Comparison of ENCODE assay signal across 1 cellular context in genomic region chr3:113573728-113574127, GRCh38.
TF ChIP-seq lines count a peak whose summit lies in the region.

No MANE protein-coding gene starts in this region.

TF ChIP-seq in endothelial cell of umbilical vein, 7 proteins besides CTCF, POLR2A, EP300 and RAD21:
- TF ChIP-seq GATA2 (IDR thresholded peaks at IDR 0.05; ENCODE audit: insufficient read depth, insufficient read length, low read depth, low read length): no peak
- TF ChIP-seq FOS (IDR thresholded peaks at IDR 0.05; ENCODE audit: borderline replicate concordance, insufficient read depth, low read length): no peak
- no peak for TF ChIP-seq MYC (IDR thresholded peaks at IDR 0.05; ENCODE audit: low read depth, low read length)
- TF ChIP-seq JUN (IDR thresholded peaks at IDR 0.05; ENCODE audit: borderline replicate concordance, insufficient read depth, insufficient read length, low read depth): no peak
- TF ChIP-seq POLR2AphosphoS5 (IDR thresholded peaks at IDR 0.05; ENCODE audit: insufficient read depth, low read depth, low read length): no peak
- TF ChIP-seq, protein P1, sequence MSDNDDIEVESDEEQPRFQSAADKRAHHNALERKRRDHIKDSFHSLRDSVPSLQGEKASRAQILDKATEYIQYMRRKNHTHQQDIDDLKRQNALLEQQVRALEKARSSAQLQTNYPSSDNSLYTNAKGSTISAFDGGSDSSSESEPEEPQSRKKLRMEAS (IDR thresholded peaks at IDR 0.05; ENCODE audit: insufficient read depth, insufficient read length): no peak
